Comparison of ENCODE assay signal across 6 cellular contexts in the genomic region with DNA sequence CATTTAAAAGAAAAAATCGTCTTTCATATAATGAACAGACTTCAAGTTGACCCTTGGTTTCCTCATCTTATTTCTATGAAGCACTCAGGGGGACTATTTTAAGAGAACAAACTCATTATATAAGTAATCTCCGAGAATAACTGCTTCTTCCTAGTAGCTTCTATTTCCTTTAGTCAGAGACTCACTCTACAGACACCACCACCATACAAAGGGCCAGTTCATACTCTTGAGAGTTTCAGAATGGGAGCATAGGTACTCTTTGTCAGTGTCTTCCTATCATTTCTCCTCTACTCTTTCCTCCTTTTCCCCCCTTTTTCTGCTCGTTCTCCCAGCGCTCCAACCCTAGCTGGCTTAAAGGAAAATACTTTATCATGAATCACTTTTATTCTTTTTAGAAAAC.
"Had no signal": no experiment of that assay in that cellular context is flagged by ENCODE, and none has a peak within 500 bp of the region (broad histone marks: within the 10 kb centered on the region; RNA-seq: fewer than 3 reads in every experiment).

No MANE protein-coding gene starts in this region.

- ATAC-seq: HepG2, K562 had no signal

- H3K4me3 Mint-ChIP-seq: IgD-negative memory B cell had no signal

- H3K27ac Mint-ChIP-seq: IgD-negative memory B cell had no signal

- H3K27me3 Mint-ChIP-seq: IgD-negative memory B cell had no signal

- DNase-seq: IMR-90, KBM-7, KG1 had no signal
